In genomic region chr14:61742383-61742782, GRCh38 we compare ENCODE assay signal across 20 cellular contexts.
"Had no signal": no experiment of that assay in that cellular context is flagged by ENCODE, and none has a peak within 500 bp of the region (broad histone marks: within the 10 kb centered on the region; RNA-seq: fewer than 3 reads in every experiment).

No MANE protein-coding gene starts in this region.

- H3K4me1 Mint-ChIP-seq: endodermal cell, nephron had no signal

- H3K4me3 Mint-ChIP-seq: activated B cell treated with CpG ODN at 0.5 μM for 24 hours; activated CD4-positive, alpha-beta T cell treated with anti-CD3 and anti-CD28 coated beads for 36 hours; activated naive CD8-positive, alpha-beta T cell; endodermal cell; nephron; T-helper 17 cell had no signal

- DNase-seq: activated B cell treated with CpG ODN at 0.5 μM for 24 hours; activated CD4-positive, alpha-beta T cell treated with anti-CD3 and anti-CD28 coated beads for 36 hours; activated CD4-positive, alpha-beta T cell treated with anti-CD3 and anti-CD28 coated beads, Interleukin-2, amount 50 U/mL, for 4 hours; activated CD8-positive, alpha-beta memory T cell treated with anti-CD3 and anti-CD28 coated beads for 24 hours; activated CD8-positive, alpha-beta memory T cell treated with anti-CD3 and anti-CD28 coated beads, Interleukin-2, amount 50 U/mL, for 4 hours; activated effector memory CD4-positive, alpha-beta T cell treated with anti-CD3 and anti-CD28 coated beads, Interleukin-2, amount 50 U/mL, for 16 hours; amniotic stem cell; cerebellar nuclear complex; cortex of kidney; endodermal cell; head of caudate nucleus; hypothalamus; midbrain; right cardiac atrium; stimulated activated CD4-positive, alpha-beta T cell treated with anti-CD3 and anti-CD28 coated beads, Interleukin-12 subunit alpha, Interleukin-12 subunit beta, amount 100 ng/mL, for 4 hours; T-helper 17 cell; transverse colon had no signal

- H3K9me3 Mint-ChIP-seq: activated B cell treated with CpG ODN at 0.5 μM for 24 hours, endodermal cell, nephron had no signal

- H3K27me3 Mint-ChIP-seq: activated B cell treated with CpG ODN at 0.5 μM for 24 hours; activated CD4-positive, alpha-beta T cell treated with anti-CD3 and anti-CD28 coated beads for 36 hours; activated naive CD8-positive, alpha-beta T cell; T-helper 17 cell had no signal

- H3K27ac Mint-ChIP-seq: activated B cell treated with CpG ODN at 0.5 μM for 24 hours; activated naive CD8-positive, alpha-beta T cell; endodermal cell; nephron had no signal

- ATAC-seq: activated CD4-positive, alpha-beta T cell treated with anti-CD3 and anti-CD28 coated beads for 36 hours; gastroesophageal sphincter; right cardiac atrium; T-helper 17 cell had no signal
